15 cellular contexts compared by ENCODE assay signal in genomic region chr5:21236896-21237830, GRCh38.
DNase-seq lines count a peak whose midpoint lies in the region; ATAC-seq and TF ChIP-seq lines count a peak whose summit lies in the region.
"Had no signal": no experiment of that assay in that cellular context is flagged by ENCODE, and none has a peak within 500 bp of the region (broad histone marks: within the 10 kb centered on the region; RNA-seq: fewer than 3 reads in every experiment).

No MANE protein-coding gene starts in this region.

- ATAC-seq in stimulated activated effector memory CD8-positive, alpha-beta T cell treated with anti-CD3 and anti-CD28 coated beads, Interleukin-12 subunit alpha, Interleukin-12 subunit beta, amount 100 ng/mL, for 72 hours, result no peak
- ATAC-seq: activated CD8-positive, alpha-beta T cell treated with anti-CD3 and anti-CD28 coated beads, Interleukin-2, amount 10 ng/mL, durations not matched to agents 7 days and 5 days; T-helper 17 cell had no signal

- H3K27me3 Mint-ChIP-seq in glutamatergic neuron (ENCODE audit: unreplicated experiment), result no peaks in the 10 kb centered on the region
- H3K27me3 Mint-ChIP-seq: activated naive CD8-positive, alpha-beta T cell; T-helper 17 cell had no signal

- no peak overlapping the region for H3K4me3 Mint-ChIP-seq in stimulated activated effector memory CD8-positive, alpha-beta T cell treated with anti-CD3 and anti-CD28 coated beads, Interleukin-12 subunit alpha, Interleukin-12 subunit beta, amount 100 ng/mL, for 72 hours
- no peak overlapping the region for H3K4me3 Mint-ChIP-seq in glutamatergic neuron (ENCODE audit: unreplicated experiment)
- H3K4me3 Mint-ChIP-seq: activated CD8-positive, alpha-beta T cell treated with anti-CD3 and anti-CD28 coated beads, Interleukin-2, amount 10 ng/mL, durations not matched to agents 7 days and 5 days; activated naive CD8-positive, alpha-beta T cell; H9; T-helper 17 cell had no signal

- no peak for TF ChIP-seq CTCF in glutamatergic neuron (IDR thresholded peaks at IDR 0.05; ENCODE audit: partially characterized antibody, unreplicated experiment)

- peaks cover 17% of the 10 kb centered on the region for H3K9me3 Mint-ChIP-seq in stimulated activated effector memory CD8-positive, alpha-beta T cell treated with anti-CD3 and anti-CD28 coated beads, Interleukin-12 subunit alpha, Interleukin-12 subunit beta, amount 100 ng/mL, for 72 hours
- H3K9me3 Mint-ChIP-seq in glutamatergic neuron (ENCODE audit: unreplicated experiment), result no peaks in the 10 kb centered on the region
- H3K9me3 Mint-ChIP-seq: H9 had no signal

- H3K27ac Mint-ChIP-seq in stimulated activated effector memory CD8-positive, alpha-beta T cell treated with anti-CD3 and anti-CD28 coated beads, Interleukin-12 subunit alpha, Interleukin-12 subunit beta, amount 100 ng/mL, for 72 hours, result no peak overlapping the region
- H3K27ac Mint-ChIP-seq in glutamatergic neuron (ENCODE audit: unreplicated experiment), result no peak overlapping the region
- H3K27ac Mint-ChIP-seq: activated CD8-positive, alpha-beta T cell treated with anti-CD3 and anti-CD28 coated beads, Interleukin-2, amount 10 ng/mL, durations not matched to agents 7 days and 5 days; activated naive CD8-positive, alpha-beta T cell; H9; T-helper 17 cell had no signal

- DNase-seq in COR-L47 (lab: John Stamatoyannopoulos, UW) (peak; percentile 50), NCI-H146 treated with DMSO at 0.1 percent for 48 hours (lab: John Stamatoyannopoulos, UW; ENCODE audit: unreplicated experiment) (peak; percentile 26), cerebellar cortex (ENCODE audit: low spot score) (peak; percentile 7), lung microvascular endothelial cell (ENCODE audit: low read depth in 2 of 2) (peak; percentile 53 to 56), glutamatergic neuron (no peak)
- DNase-seq in stimulated activated effector memory CD8-positive, alpha-beta T cell treated with anti-CD3 and anti-CD28 coated beads, Interleukin-12 subunit alpha, Interleukin-12 subunit beta, amount 100 ng/mL, for 72 hours (ENCODE audit: low spot score in 2 of 2), result no peak
- DNase-seq in activated CD4-positive, alpha-beta T cell treated with anti-CD3 and anti-CD28 coated beads, Interleukin-2, amount 50 U/mL, for 1 hour, result no peak
- DNase-seq in stimulated activated CD8-positive, alpha-beta memory T cell treated with anti-CD3 and anti-CD28 coated beads, Interleukin-4, amount 100 ng/mL, for 48 hours, result no peak
- DNase-seq: activated CD8-positive, alpha-beta T cell treated with anti-CD3 and anti-CD28 coated beads, Interleukin-2, amount 10 ng/mL, durations not matched to agents 7 days and 5 days; BE2C; H9; KBM-7; stimulated activated CD4-positive, alpha-beta T cell treated with anti-CD3 and anti-CD28 coated beads, Interleukin-4, amount 100 ng/mL, for 1 hour; T-helper 17 cell had no signal

- no peaks in the 10 kb centered on the region for H3K36me3 Mint-ChIP-seq in stimulated activated effector memory CD8-positive, alpha-beta T cell treated with anti-CD3 and anti-CD28 coated beads, Interleukin-12 subunit alpha, Interleukin-12 subunit beta, amount 100 ng/mL, for 72 hours
- H3K36me3 Mint-ChIP-seq in glutamatergic neuron (ENCODE audit: unreplicated experiment), result no peaks in the 10 kb centered on the region
- H3K36me3 Mint-ChIP-seq: activated naive CD8-positive, alpha-beta T cell had no signal

- no peaks in the 10 kb centered on the region for H3K4me1 Mint-ChIP-seq in stimulated activated effector memory CD8-positive, alpha-beta T cell treated with anti-CD3 and anti-CD28 coated beads, Interleukin-12 subunit alpha, Interleukin-12 subunit beta, amount 100 ng/mL, for 72 hours
- H3K4me1 Mint-ChIP-seq in glutamatergic neuron (ENCODE audit: low read depth, unreplicated experiment), result no peaks in the 10 kb centered on the region
- H3K4me1 Mint-ChIP-seq: H9, T-helper 17 cell had no signal

Comparison
In these comparisons a context has a peak if more than half of its experiments do, and no peak if none do; other contexts are left out.
1. DNase-seq: peak in COR-L47 (single experiment), NCI-H146 treated with DMSO at 0.1 percent for 48 hours (single experiment), cerebellar cortex (single experiment) and lung microvascular endothelial cell (2 of 2); none in stimulated activated effector memory CD8-positive, alpha-beta T cell treated with anti-CD3 and anti-CD28 coated beads, Interleukin-12 subunit alpha, Interleukin-12 subunit beta, amount 100 ng/mL, for 72 hours (0 of 2), activated CD4-positive, alpha-beta T cell treated with anti-CD3 and anti-CD28 coated beads, Interleukin-2, amount 50 U/mL, for 1 hour (single experiment), stimulated activated CD8-positive, alpha-beta memory T cell treated with anti-CD3 and anti-CD28 coated beads, Interleukin-4, amount 100 ng/mL, for 48 hours (single experiment) and glutamatergic neuron (single experiment).